ENCODE assay signal across 8 cellular contexts in genomic region chr16:19114359-19115147, GRCh38. TPM values are rescaled to one million over a fixed set of nuclear protein-coding genes. Genes with fewer than 3 reads are reported as not detected.
DNase-seq lines count a peak whose midpoint lies in the region; ATAC-seq, FAIRE-seq and TF ChIP-seq lines count a peak whose summit lies in the region.

No MANE protein-coding gene starts in this region.

- peak overlapping the region; percentile 43 for H3K27ac ChIP-seq in keratinocyte (ENCODE audit: control insufficient read depth, insufficient read depth, low read length)

- no peaks in the 10 kb centered on the region for H3K9me1 ChIP-seq in keratinocyte (ENCODE audit: control insufficient read depth, extremely low read depth, insufficient read depth, low read length)

- no peak for ATAC-seq in HG02981 (IDR thresholded peaks at IDR 0.05; ENCODE audit: unreplicated experiment)

- H3K27me3 ChIP-seq in bronchial epithelial cell (ENCODE audit: control insufficient read depth, insufficient read depth, low read length) (no peaks in the 10 kb centered on the region), keratinocyte (ENCODE audit: control insufficient read depth, extremely low read depth, insufficient read depth, low read length) (no peaks in the 10 kb centered on the region)

- H3K9me3 Mint-ChIP-seq in stimulated activated naive CD8-positive, alpha-beta T cell treated with anti-CD3 and anti-CD28 coated beads, Interleukin-15, Interleukin-2, amounts not matched to agents 100 ng/mL and 50 ng/mL, for 24 hours, result no peaks in the 10 kb centered on the region

- H3K9ac ChIP-seq in keratinocyte (ENCODE audit: control insufficient read depth, extremely low read depth, insufficient read depth, low read length), result peak overlapping the region; percentile 71

- DNase-seq in NCI-H1417 (lab: John Stamatoyannopoulos, UW) (peak in 2 of 3 experiments; percentile 70 to 78), NCI-H1417 treated with DMSO at 0.1 percent for 48 hours (lab: John Stamatoyannopoulos, UW) (no peak), KBM-7 (peak; percentile 59), bronchial epithelial cell (ENCODE audit: low read depth) (peak; percentile 15), keratinocyte (ENCODE audit: low read depth, low spot score) (no peak), cerebellum (ENCODE audit: low spot score) (no peak)

- peaks cover 45% of the 10 kb centered on the region for H3K4me1 ChIP-seq in keratinocyte (ENCODE audit: control insufficient read depth, extremely low read depth, insufficient read depth, low read length)

- H3K4me2 ChIP-seq in keratinocyte (ENCODE audit: control insufficient read depth, extremely low read depth, insufficient read depth, low read depth, low read length), result peak overlapping the region; percentile 78

- peak; percentile 17 for TF ChIP-seq CTCF in bronchial epithelial cell (IDR thresholded peaks at IDR 0.05; ENCODE audit: insufficient read depth, low read length, severe bottlenecking)
- TF ChIP-seq CTCF in keratinocyte (optimal IDR thresholded peaks at IDR 0.05 in 1 of 3, IDR thresholded peaks at IDR 0.05 in 1 of 3, conservative IDR thresholded peaks at IDR 0.05 in 1 of 3; ENCODE audit: extremely low read depth in 1 of 3, insufficient read depth in 2 of 3, low read length in 3 of 3), result peak in 2 of 3 experiments; percentile 8 to 34

- peaks cover 5% of the 10 kb centered on the region for H3K79me2 ChIP-seq in keratinocyte (ENCODE audit: control insufficient read depth, insufficient read depth, low read length)

- peaks cover 19% of the 10 kb centered on the region for H3K27me3 Mint-ChIP-seq in stimulated activated naive CD8-positive, alpha-beta T cell treated with anti-CD3 and anti-CD28 coated beads, Interleukin-15, Interleukin-2, amounts not matched to agents 100 ng/mL and 50 ng/mL, for 24 hours

- H3K9me3 ChIP-seq in keratinocyte (ENCODE audit: control insufficient read depth, low read depth, low read length), result no peaks in the 10 kb centered on the region

- H3K36me3 ChIP-seq in bronchial epithelial cell (ENCODE audit: control insufficient read depth, insufficient read depth, low read length), result peaks cover 12% of the 10 kb centered on the region
- H3K36me3 ChIP-seq in keratinocyte (ENCODE audit: control insufficient read depth in 2 of 2, extremely low read depth in 1 of 2, insufficient read depth in 2 of 2, low read length in 2 of 2), result no peaks in the 10 kb centered on the region

- FAIRE-seq in bronchial epithelial cell (lab: Jason Lieb, UNC), result no peak
- no peak for FAIRE-seq in keratinocyte (lab: Jason Lieb, UNC)

- peak overlapping the region; percentile 57 for H2AFZ ChIP-seq in keratinocyte (ENCODE audit: control insufficient read depth, low read length)

- peak overlapping the region; percentile 51 for H3K4me3 ChIP-seq in bronchial epithelial cell (ENCODE audit: low read depth, low read length)
- peak overlapping the region; percentile 34 to 65 (median 48) for H3K4me3 ChIP-seq in keratinocyte (ENCODE audit: control insufficient read depth in 2 of 3, extremely low read depth in 1 of 3, insufficient read depth in 2 of 3, low read depth in 1 of 3, low read length in 3 of 3)

- no peaks in the 10 kb centered on the region for H3K36me3 Mint-ChIP-seq in stimulated activated naive CD8-positive, alpha-beta T cell treated with anti-CD3 and anti-CD28 coated beads, Interleukin-15, Interleukin-2, amounts not matched to agents 100 ng/mL and 50 ng/mL, for 24 hours (ENCODE audit: low read depth)

- peak overlapping the region; percentile 71 for H3K4me3 Mint-ChIP-seq in stimulated activated naive CD8-positive, alpha-beta T cell treated with anti-CD3 and anti-CD28 coated beads, Interleukin-15, Interleukin-2, amounts not matched to agents 100 ng/mL and 50 ng/mL, for 24 hours

- H4K20me1 ChIP-seq in keratinocyte (ENCODE audit: control insufficient read depth, extremely low read depth, insufficient read depth, low read length), result no peaks in the 10 kb centered on the region

- peaks cover 42% of the 10 kb centered on the region for H3K4me1 Mint-ChIP-seq in stimulated activated naive CD8-positive, alpha-beta T cell treated with anti-CD3 and anti-CD28 coated beads, Interleukin-15, Interleukin-2, amounts not matched to agents 100 ng/mL and 50 ng/mL, for 24 hours (ENCODE audit: low read depth)

- dilution Hi-C loops in keratinocyte (cut with MboI; ENCODE audit: extremely low pct_ligation_motif_present, low sequenced_read_pairs), result no loop called here

- H3K27ac Mint-ChIP-seq in stimulated activated naive CD8-positive, alpha-beta T cell treated with anti-CD3 and anti-CD28 coated beads, Interleukin-15, Interleukin-2, amounts not matched to agents 100 ng/mL and 50 ng/mL, for 24 hours, result no peak overlapping the region

- in situ Hi-C loops in KBM-7 (cut with MboI; ENCODE audit: low pct_unique_long_range_greater_than_20kb, low sequenced_read_pairs), result no loop called here

RNA-seq across cellular contexts. Expression of gene ITPRIPL2, which starts 0.8 kb away (rescaled TPM):
- total RNA-seq in bronchial epithelial cell (16.8 and 18.7 TPM in 2 replicates), cerebellum (4.9 TPM)
- 4.9 to 6.6 TPM (median 5.9 TPM) in 3 replicates for polyA plus RNA-seq in keratinocyte
- polyA plus RNA-seq in keratinocyte (2011; ENCODE audit: low read depth), result 0.82 TPM
- polyA plus RNA-seq in keratinocyte (2011; cell fraction: cytosol; rRNA removed), result 4.1 and 6.0 TPM in 2 replicates
- polyA plus RNA-seq in keratinocyte (2011; cell fraction: nucleus; rRNA removed), result 12.5 and 14.1 TPM in 2 replicates
- 1.7 and 7.6 TPM in 2 replicates for polyA plus RNA-seq in keratinocyte (2012; ENCODE audit: low replicate concordance)
- 5.4 to 7.6 TPM (median 5.7 TPM) in 3 replicates for polyA minus RNA-seq in keratinocyte
- 16.3 TPM for polyA minus RNA-seq in keratinocyte (2011; cell fraction: cytosol; rRNA and poly(A)+ RNA removed)
- 18.9 and 23.2 TPM in 2 replicates for polyA minus RNA-seq in keratinocyte (2011; cell fraction: nucleus; rRNA and poly(A)+ RNA removed)

RNA-seq across cellular contexts. Expression of gene COQ7, which starts 47.1 kb away (rescaled TPM):
- total RNA-seq in bronchial epithelial cell (15.5 and 19.5 TPM in 2 replicates), cerebellum (27.3 TPM)
- polyA plus RNA-seq in keratinocyte, result 8.0 to 11.0 TPM (median 11.0 TPM) in 3 replicates
- 12.0 TPM for polyA plus RNA-seq in keratinocyte (2011; ENCODE audit: low read depth)
- 6.4 and 10.2 TPM in 2 replicates for polyA plus RNA-seq in keratinocyte (2011; cell fraction: cytosol; rRNA removed)
- polyA plus RNA-seq in keratinocyte (2011; cell fraction: nucleus; rRNA removed), result 8.8 and 10.4 TPM in 2 replicates
- 6.5 and 10.4 TPM in 2 replicates for polyA plus RNA-seq in keratinocyte (2012; ENCODE audit: low replicate concordance)
- polyA minus RNA-seq in keratinocyte, result 3.6 to 11.5 TPM (median 10.5 TPM) in 3 replicates
- polyA minus RNA-seq in keratinocyte (2011; cell fraction: cytosol; rRNA and poly(A)+ RNA removed), result 6.9 TPM
- polyA minus RNA-seq in keratinocyte (2011; cell fraction: nucleus; rRNA and poly(A)+ RNA removed), result 2.1 and 4.6 TPM in 2 replicates

RNA-seq across cellular contexts. Expression of gene SYT17, which starts 53.5 kb away (rescaled TPM):
- total RNA-seq in bronchial epithelial cell, result 1.1 and 1.3 TPM in 2 replicates
- polyA plus RNA-seq in keratinocyte, result 0.04 to 0.23 TPM in 2 of 3 replicates, not detected in the other
- polyA plus RNA-seq in keratinocyte (2011; ENCODE audit: low read depth), result not detected
- 0.03 and 0.09 TPM in 2 replicates for polyA plus RNA-seq in keratinocyte (2011; cell fraction: cytosol; rRNA removed)
- polyA plus RNA-seq in keratinocyte (2011; cell fraction: nucleus; rRNA removed), result 0.19 and 0.23 TPM in 2 replicates
- polyA plus RNA-seq in keratinocyte (2012; ENCODE audit: low replicate concordance), result not detected in 2 replicates
- polyA minus RNA-seq in keratinocyte, result 0.10 TPM in 1 of 3 replicates, not detected in the others
- not detected for polyA minus RNA-seq in keratinocyte (2011; cell fraction: cytosol; rRNA and poly(A)+ RNA removed)
- polyA minus RNA-seq in keratinocyte (2011; cell fraction: nucleus; rRNA and poly(A)+ RNA removed), result not detected in 2 replicates
- 4.6 TPM for total RNA-seq in cerebellum

Comparison
In these comparisons a context has a peak if more than half of its experiments do, and no peak if none do; other contexts are left out.
1. DNase-seq: peak in NCI-H1417 (2 of 3), KBM-7 (single experiment) and bronchial epithelial cell (single experiment); none in NCI-H1417 treated with DMSO at 0.1 percent for 48 hours (single experiment), keratinocyte (single experiment) and cerebellum (single experiment).